Comparison of ENCODE assay signal across 25 cellular contexts in genomic region chr7:94803821-94804220, GRCh38.
"Had no signal": no experiment of that assay in that cellular context is flagged by ENCODE, and none has a peak within 500 bp of the region (broad histone marks: within the 10 kb centered on the region; RNA-seq: fewer than 3 reads in every experiment).

No MANE protein-coding gene starts in this region.

- ATAC-seq: effector memory CD8-positive, alpha-beta T cell; esophagus mucosa; gastrocnemius medialis; heart right ventricle; left cardiac atrium; left lung; left ventricle myocardium superior; lower lobe of right lung; mucosa of descending colon had no signal

- H3K36me3 ChIP-seq: colonic mucosa, esophagus squamous epithelium, gastrocnemius medialis, heart right ventricle, left lung, lower lobe of right lung had no signal

- H3K27me3 ChIP-seq: colonic mucosa, esophagus squamous epithelium, gastrocnemius medialis, heart right ventricle, left lung had no signal

- H3K4me3 ChIP-seq: colonic mucosa, esophagus squamous epithelium, gastrocnemius medialis, heart right ventricle, left lung, lower lobe of right lung, mucosa of descending colon had no signal

- H3K27ac ChIP-seq: colonic mucosa, epithelial cell of prostate, esophagus squamous epithelium, gastrocnemius medialis, heart right ventricle, left lung, lower lobe of right lung had no signal

- DNase-seq: colonic mucosa; cortex of kidney; effector CD8-positive, alpha-beta T cell; effector memory CD8-positive, alpha-beta T cell; endodermal cell; erythroblast; esophagus squamous epithelium; foreskin fibroblast; foreskin melanocyte; gastrocnemius medialis; glutamatergic neuron; head of caudate nucleus; heart right ventricle; hippocampal formation; left cardiac atrium; left lung; left ventricle myocardium superior; lower lobe of right lung; mesenchymal stem cell; mucosa of descending colon; naive B cell had no signal

- H3K9me3 ChIP-seq: colonic mucosa, esophagus squamous epithelium, gastrocnemius medialis, lower lobe of right lung, mucosa of descending colon had no signal

- H3K4me1 ChIP-seq: colonic mucosa, esophagus squamous epithelium, gastrocnemius medialis, heart right ventricle, left lung, lower lobe of right lung had no signal

- FAIRE-seq: islet of Langerhans, keratinocyte had no signal
